29 cellular contexts compared by ENCODE assay signal in genomic region chr9:1271786-1272185, GRCh38.
"Had no signal": no experiment of that assay in that cellular context is flagged by ENCODE, and none has a peak within 500 bp of the region (broad histone marks: within the 10 kb centered on the region; RNA-seq: fewer than 3 reads in every experiment).

No MANE protein-coding gene starts in this region.

- H3K9me3 ChIP-seq: neutrophil, pancreas, prostate gland, right atrium auricular region, right lobe of liver, sigmoid colon, stomach, thoracic aorta, thyroid gland, tibial nerve, upper lobe of left lung, vagina had no signal

- H3K36me3 ChIP-seq: neutrophil, pancreas, prostate gland, right atrium auricular region, right lobe of liver, sigmoid colon, stomach, thoracic aorta, thyroid gland, tibial nerve, upper lobe of left lung, vagina had no signal

- H3K4me3 ChIP-seq: pancreas, prostate gland, right atrium auricular region, right lobe of liver, sigmoid colon, stomach, thoracic aorta, thyroid gland, tibial nerve, upper lobe of left lung, vagina had no signal

- H3K36me3 Mint-ChIP-seq: naive thymus-derived CD4-positive, alpha-beta T cell; natural killer cell; stimulated activated effector memory CD8-positive, alpha-beta T cell treated with anti-CD3 and anti-CD28 coated beads, Interleukin-12 subunit alpha, Interleukin-12 subunit beta, amount 100 ng/mL, for 72 hours; stimulated activated naive B cell treated with anti-CD40 and anti-IgM and Interleukin-4, amounts not matched to agents 10 μg/mL and 1 μg/mL and 100 μg/mL, for 72 hours had no signal

- FAIRE-seq: pancreas, small intestine, urothelium cell line had no signal

- ATAC-seq: naive thymus-derived CD4-positive, alpha-beta T cell; natural killer cell; pancreas; right lobe of liver; stimulated activated effector memory CD8-positive, alpha-beta T cell treated with anti-CD3 and anti-CD28 coated beads, Interleukin-12 subunit alpha, Interleukin-12 subunit beta, amount 100 ng/mL, for 72 hours had no signal

- H3K27ac ChIP-seq: neutrophil, pancreas, prostate gland, right atrium auricular region, right lobe of liver, sigmoid colon, stomach, thoracic aorta, thyroid gland, tibial nerve, upper lobe of left lung, vagina had no signal

- H3K27me3 Mint-ChIP-seq: stimulated activated naive B cell treated with anti-CD40 and anti-IgM and Interleukin-4, amounts not matched to agents 10 μg/mL and 1 μg/mL and 100 μg/mL, for 72 hours had no signal

- H3K27ac Mint-ChIP-seq: naive thymus-derived CD4-positive, alpha-beta T cell; natural killer cell; nephron progenitor cell; stimulated activated effector memory CD8-positive, alpha-beta T cell treated with anti-CD3 and anti-CD28 coated beads, Interleukin-12 subunit alpha, Interleukin-12 subunit beta, amount 100 ng/mL, for 72 hours; stimulated activated naive B cell treated with anti-CD40 and anti-IgM and Interleukin-4, amounts not matched to agents 10 μg/mL and 1 μg/mL and 100 μg/mL, for 72 hours; stimulated activated naive CD8-positive, alpha-beta T cell treated with anti-CD3 and anti-CD28 coated beads, Interleukin-15, Interleukin-2, amounts not matched to agents 100 ng/mL and 50 ng/mL, for 24 hours had no signal

- H3K27me3 ChIP-seq: neutrophil, pancreas, right atrium auricular region, right lobe of liver, sigmoid colon, stomach, thyroid gland, tibial nerve, upper lobe of left lung, vagina had no signal

- DNase-seq: naive thymus-derived CD4-positive, alpha-beta T cell; natural killer cell; nephron progenitor cell; nucleus accumbens; pancreas; retina; right lobe of liver; sigmoid colon; small intestine; stimulated activated CD4-positive, alpha-beta T cell treated with anti-CD3 and anti-CD28 coated beads, Interleukin-15, amount 100 ng/mL, for 24 hours; stimulated activated CD4-positive, alpha-beta T cell treated with anti-CD3 and anti-CD28 coated beads, Interleukin-2, amount 100 ng/mL, for 24 hours; stimulated activated CD4-positive, alpha-beta T cell treated with anti-CD3 and anti-CD28 coated beads, Interleukin-2, amount 100 ng/mL, for 48 hours; stimulated activated CD4-positive, alpha-beta T cell treated with anti-CD3 and anti-CD28 coated beads, Interleukin-4, amount 100 ng/mL, for 24 hours; stimulated activated naive B cell treated with anti-CD40 and anti-IgM and Interleukin-4, amounts not matched to agents 10 μg/mL and 1 μg/mL and 100 μg/mL, for 72 hours; stimulated activated naive CD4-positive, alpha-beta T cell treated with Interleukin-2 at 50 U/mL for 16 hours; stomach; thyroid gland; trophoblast cell; upper lobe of left lung had no signal

- H3K4me1 ChIP-seq: pancreas, prostate gland, right atrium auricular region, right lobe of liver, sigmoid colon, stomach, thyroid gland, tibial nerve, upper lobe of left lung, vagina had no signal

- H3K4me1 Mint-ChIP-seq: nephron progenitor cell; neural crest cell; stimulated activated effector memory CD8-positive, alpha-beta T cell treated with anti-CD3 and anti-CD28 coated beads, Interleukin-12 subunit alpha, Interleukin-12 subunit beta, amount 100 ng/mL, for 72 hours; stimulated activated naive B cell treated with anti-CD40 and anti-IgM and Interleukin-4, amounts not matched to agents 10 μg/mL and 1 μg/mL and 100 μg/mL, for 72 hours had no signal

- H3K4me3 Mint-ChIP-seq: naive thymus-derived CD4-positive, alpha-beta T cell; natural killer cell; nephron progenitor cell; neural crest cell; stimulated activated effector memory CD8-positive, alpha-beta T cell treated with anti-CD3 and anti-CD28 coated beads, Interleukin-12 subunit alpha, Interleukin-12 subunit beta, amount 100 ng/mL, for 72 hours; stimulated activated naive B cell treated with anti-CD40 and anti-IgM and Interleukin-4, amounts not matched to agents 10 μg/mL and 1 μg/mL and 100 μg/mL, for 72 hours; stimulated activated naive CD8-positive, alpha-beta T cell treated with anti-CD3 and anti-CD28 coated beads, Interleukin-15, Interleukin-2, amounts not matched to agents 100 ng/mL and 50 ng/mL, for 24 hours had no signal
